ENCODE assay signal across 18 cellular contexts in genomic region chr1:10629816-10630571, GRCh38.
A peak's percentile ranks its signal among the peaks of the same experiment; 100 is the strongest.
DNase-seq lines count a peak whose midpoint lies in the region; ATAC-seq and TF ChIP-seq lines count a peak whose summit lies in the region.
"Had no signal": no experiment of that assay in that cellular context is flagged by ENCODE, and none has a peak within 500 bp of the region (broad histone marks: within the 10 kb centered on the region; RNA-seq: fewer than 3 reads in every experiment).

No MANE protein-coding gene starts in this region.

- H3K4me1 ChIP-seq in BLaER1 (peaks cover 74% of the 10 kb centered on the region), endodermal cell (ENCODE audit: control insufficient read depth, insufficient read depth, low read length) (no peaks in the 10 kb centered on the region), neural progenitor cell (peaks cover 28% of the 10 kb centered on the region), Karpas-422 (ENCODE audit: low read length) (no peaks in the 10 kb centered on the region)
- H3K4me1 ChIP-seq: foreskin keratinocyte, Peyer's patch had no signal

- DNase-seq in HuH-7.5 (ENCODE audit: low spot score) = peak; percentile 52
- no peak for DNase-seq in endodermal cell
- DNase-seq in neural progenitor cell (ENCODE audit: low spot score) = no peak
- no peak for DNase-seq in DMS114 treated with DMSO at 0.1 percent for 48 hours (lab: John Stamatoyannopoulos, UW; ENCODE audit: unreplicated experiment)
- no peak for DNase-seq in Karpas-422
- DNase-seq: activated CD8-positive, alpha-beta memory T cell treated with anti-CD3 and anti-CD28 coated beads for 24 hours; amygdala; Calu3; foreskin keratinocyte; GDM1; naive B cell; NCI-H1105 treated with DMSO at 0.1 percent for 48 hours; NCI-H748 treated with DMSO at 0.1 percent for 48 hours; stimulated activated CD4-positive, alpha-beta T cell treated with anti-CD3 and anti-CD28 coated beads, Interleukin-15, amount 100 ng/mL, for 24 hours had no signal

- peaks cover 13% of the 10 kb centered on the region; the same call in 1 of the 2 replicates for H3K36me3 ChIP-seq in BLaER1
- H3K36me3 ChIP-seq in endodermal cell (ENCODE audit: control insufficient read depth, insufficient read depth, low read length) = no peaks in the 10 kb centered on the region
- no peaks in the 10 kb centered on the region for H3K36me3 ChIP-seq in neural progenitor cell
- H3K36me3 ChIP-seq in Karpas-422 (ENCODE audit: insufficient read depth, low read length) = no peaks in the 10 kb centered on the region

- H2AFZ ChIP-seq in neural progenitor cell (replicated peaks) (no peak overlapping the region), Karpas-422 (ENCODE audit: low read length) (no peak overlapping the region)

- peaks cover 10% of the 10 kb centered on the region for H3K4me1 Mint-ChIP-seq in endodermal cell
- H3K4me1 Mint-ChIP-seq in neural progenitor cell = peaks cover 40% of the 10 kb centered on the region
- H3K4me1 Mint-ChIP-seq: naive B cell had no signal

- H3K9ac ChIP-seq in BLaER1 (peak overlapping the region; percentile 67), endodermal cell (ENCODE audit: extremely low read depth, low read length, poor library complexity, severe bottlenecking) (no peak overlapping the region), neural progenitor cell (no peak overlapping the region), Karpas-422 (ENCODE audit: low read length) (no peak overlapping the region)

- peak overlapping the region; percentile 87 for H3K27ac ChIP-seq in BLaER1
- H3K27ac ChIP-seq in endodermal cell (ENCODE audit: low read depth, low read length) = no peak overlapping the region
- no peak overlapping the region for H3K27ac ChIP-seq in neural progenitor cell
- no peak overlapping the region for H3K27ac ChIP-seq in Karpas-422 (ENCODE audit: low read length)
- H3K27ac ChIP-seq: foreskin keratinocyte had no signal

- no peaks in the 10 kb centered on the region for H3K9me3 ChIP-seq in BLaER1
- no peaks in the 10 kb centered on the region for H3K9me3 ChIP-seq in endodermal cell (ENCODE audit: control insufficient read depth, low read length)
- H3K9me3 ChIP-seq in neural progenitor cell (ENCODE audit: low read depth) = no peaks in the 10 kb centered on the region
- no peaks in the 10 kb centered on the region for H3K9me3 ChIP-seq in Karpas-422 (ENCODE audit: low read length)
- H3K9me3 ChIP-seq: Peyer's patch had no signal

- TF ChIP-seq CTCF in endodermal cell (conservative IDR thresholded peaks at IDR 0.05) (peak; percentile 53), neural progenitor cell (IDR thresholded peaks at IDR 0.05) (no peak)

- H3K27me3 ChIP-seq in BLaER1 (no peaks in the 10 kb centered on the region), endodermal cell (ENCODE audit: control insufficient read depth, insufficient read depth, low read length, poor library complexity, severe bottlenecking) (no peaks in the 10 kb centered on the region), neural progenitor cell (no peaks in the 10 kb centered on the region), Karpas-422 (ENCODE audit: low read length) (no peaks in the 10 kb centered on the region)
- H3K27me3 ChIP-seq: foreskin keratinocyte, Peyer's patch had no signal

- H3K9me2 ChIP-seq in Karpas-422 (replicated peaks; ENCODE audit: insufficient read depth, low read length) = no peaks in the 10 kb centered on the region

- 93 to 95% methylated on average over 28 to 36 of the region's 36 CpGs for WGBS in endodermal cell (ENCODE audit: insufficient coverage in 1 of 2, insufficient read length in 1 of 2), 2 experiments

- H3K79me2 ChIP-seq in neural progenitor cell (ENCODE audit: low read depth) (no peaks in the 10 kb centered on the region), Karpas-422 (ENCODE audit: low read length) (no peaks in the 10 kb centered on the region)

- H3K4me3 Mint-ChIP-seq in endodermal cell (no peak overlapping the region), neural progenitor cell (no peak overlapping the region)
- H3K4me3 Mint-ChIP-seq: naive B cell had no signal

- H3K4me2 ChIP-seq in BLaER1 (peak overlapping the region; percentile 91), neural progenitor cell (no peak overlapping the region), Karpas-422 (ENCODE audit: low read depth, low read length, poor library complexity, severe bottlenecking) (no peak overlapping the region)

- H4K20me1 ChIP-seq in BLaER1 (no peaks in the 10 kb centered on the region), neural progenitor cell (ENCODE audit: low read depth) (peaks cover 37% of the 10 kb centered on the region), Karpas-422 (ENCODE audit: insufficient read depth, low read depth, low read length) (no peaks in the 10 kb centered on the region)

- ATAC-seq in GM21526 (IDR thresholded peaks at IDR 0.05; ENCODE audit: low FRiP score, unreplicated experiment) (no peak), HG02798 (IDR thresholded peaks at IDR 0.05; ENCODE audit: poor library complexity, unreplicated experiment) (no peak)
- ATAC-seq: foreskin keratinocyte had no signal

- peak overlapping the region; percentile 38; the same call in 1 of the 2 replicates for H3K4me3 ChIP-seq in BLaER1
- H3K4me3 ChIP-seq in endodermal cell (ENCODE audit: low read length) = no peak overlapping the region
- H3K4me3 ChIP-seq in neural progenitor cell = no peak overlapping the region
- H3K4me3 ChIP-seq in Karpas-422 (ENCODE audit: low read length) = no peak overlapping the region
- H3K4me3 ChIP-seq: Peyer's patch had no signal

- H3K36me3 Mint-ChIP-seq in endodermal cell (ENCODE audit: low read depth) = peaks cover 4% of the 10 kb centered on the region
- no peaks in the 10 kb centered on the region for H3K36me3 Mint-ChIP-seq in neural progenitor cell
- H3K36me3 Mint-ChIP-seq: naive B cell had no signal

- no peaks in the 10 kb centered on the region for H3K27me3 Mint-ChIP-seq in endodermal cell (ENCODE audit: insufficient read depth)
- peaks cover 3% of the 10 kb centered on the region for H3K27me3 Mint-ChIP-seq in neural progenitor cell (ENCODE audit: insufficient read depth, low read depth)
- H3K27me3 Mint-ChIP-seq: naive B cell had no signal

- peaks cover 19% of the 10 kb centered on the region for H3F3A ChIP-seq in neural progenitor cell (ENCODE audit: low read depth)

- H3K9me3 Mint-ChIP-seq in endodermal cell = no peaks in the 10 kb centered on the region
- no peaks in the 10 kb centered on the region for H3K9me3 Mint-ChIP-seq in neural progenitor cell
- H3K9me3 Mint-ChIP-seq: naive B cell had no signal

- H3K27ac Mint-ChIP-seq in endodermal cell (no peak overlapping the region), neural progenitor cell (peak overlapping the region; percentile 98)
